2 cellular contexts compared by ENCODE assay signal in the genomic region with DNA sequence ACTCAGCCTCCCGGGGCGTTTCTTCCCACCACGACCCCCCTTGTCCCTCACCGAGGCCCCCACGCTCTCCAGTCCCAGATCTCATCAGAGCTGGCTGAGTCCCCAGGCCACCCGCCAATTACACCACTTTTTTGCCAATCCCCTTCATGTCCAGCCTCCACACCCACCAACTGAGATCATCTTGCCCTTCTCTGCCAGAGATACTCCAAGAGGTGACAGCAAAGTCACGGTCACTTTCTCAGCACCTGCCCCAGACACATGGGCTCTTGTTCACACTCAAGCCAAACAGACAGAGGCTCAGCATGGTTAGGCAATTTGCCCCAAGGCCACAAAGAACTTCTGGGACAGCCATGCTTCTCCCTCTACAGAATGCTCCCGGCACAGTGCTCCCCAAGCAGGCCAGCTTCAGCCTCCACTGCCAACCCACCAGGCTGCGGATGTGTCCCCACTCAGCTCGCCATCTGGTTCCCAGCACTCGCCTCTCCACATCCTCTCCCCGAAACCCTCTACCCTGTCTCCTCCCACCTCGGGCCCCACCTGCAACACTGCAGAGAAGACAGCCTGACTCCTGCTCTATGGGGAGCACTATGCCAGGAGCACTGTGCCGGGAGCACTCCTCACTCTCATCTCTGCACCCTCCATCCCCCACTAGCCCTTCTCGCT.
TF ChIP-seq lines count a peak whose summit lies in the region.

No MANE protein-coding gene starts in this region.

TF ChIP-seq in SK-N-SH, 30 proteins besides CTCF, POLR2A, EP300 and RAD21 (continued from another document):
- TF ChIP-seq, protein P1, sequence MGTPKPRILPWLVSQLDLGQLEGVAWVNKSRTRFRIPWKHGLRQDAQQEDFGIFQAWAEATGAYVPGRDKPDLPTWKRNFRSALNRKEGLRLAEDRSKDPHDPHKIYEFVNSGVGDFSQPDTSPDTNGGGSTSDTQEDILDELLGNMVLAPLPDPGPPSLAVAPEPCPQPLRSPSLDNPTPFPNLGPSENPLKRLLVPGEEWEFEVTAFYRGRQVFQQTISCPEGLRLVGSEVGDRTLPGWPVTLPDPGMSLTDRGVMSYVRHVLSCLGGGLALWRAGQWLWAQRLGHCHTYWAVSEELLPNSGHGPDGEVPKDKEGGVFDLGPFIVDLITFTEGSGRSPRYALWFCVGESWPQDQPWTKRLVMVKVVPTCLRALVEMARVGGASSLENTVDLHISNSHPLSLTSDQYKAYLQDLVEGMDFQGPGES (IDR thresholded peaks at IDR 0.05; ENCODE audit: low read depth, low read length): no peak
- TF ChIP-seq, protein P2, sequence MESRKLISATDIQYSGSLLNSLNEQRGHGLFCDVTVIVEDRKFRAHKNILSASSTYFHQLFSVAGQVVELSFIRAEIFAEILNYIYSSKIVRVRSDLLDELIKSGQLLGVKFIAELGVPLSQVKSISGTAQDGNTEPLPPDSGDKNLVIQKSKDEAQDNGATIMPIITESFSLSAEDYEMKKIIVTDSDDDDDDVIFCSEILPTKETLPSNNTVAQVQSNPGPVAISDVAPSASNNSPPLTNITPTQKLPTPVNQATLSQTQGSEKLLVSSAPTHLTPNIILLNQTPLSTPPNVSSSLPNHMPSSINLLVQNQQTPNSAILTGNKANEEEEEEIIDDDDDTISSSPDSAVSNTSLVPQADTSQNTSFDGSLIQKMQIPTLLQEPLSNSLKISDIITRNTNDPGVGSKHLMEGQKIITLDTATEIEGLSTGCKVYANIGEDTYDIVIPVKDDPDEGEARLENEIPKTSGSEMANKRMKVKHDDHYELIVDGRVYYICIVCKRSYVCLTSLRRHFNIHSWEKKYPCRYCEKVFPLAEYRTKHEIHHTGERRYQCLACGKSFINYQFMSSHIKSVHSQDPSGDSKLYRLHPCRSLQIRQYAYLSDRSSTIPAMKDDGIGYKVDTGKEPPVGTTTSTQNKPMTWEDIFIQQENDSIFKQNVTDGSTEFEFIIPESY (IDR thresholded peaks at IDR 0.05; ENCODE audit: borderline replicate concordance, low read depth): no peak
- no peak for TF ChIP-seq RCOR1 (IDR thresholded peaks at IDR 0.05; ENCODE audit: low read length)

TF ChIP-seq in SK-N-SH treated with all-trans-retinoic acid at 6 μM for 48 hours, 23 proteins besides CTCF, POLR2A, EP300 and RAD21 (continued from another document):
- TF ChIP-seq, protein P3, sequence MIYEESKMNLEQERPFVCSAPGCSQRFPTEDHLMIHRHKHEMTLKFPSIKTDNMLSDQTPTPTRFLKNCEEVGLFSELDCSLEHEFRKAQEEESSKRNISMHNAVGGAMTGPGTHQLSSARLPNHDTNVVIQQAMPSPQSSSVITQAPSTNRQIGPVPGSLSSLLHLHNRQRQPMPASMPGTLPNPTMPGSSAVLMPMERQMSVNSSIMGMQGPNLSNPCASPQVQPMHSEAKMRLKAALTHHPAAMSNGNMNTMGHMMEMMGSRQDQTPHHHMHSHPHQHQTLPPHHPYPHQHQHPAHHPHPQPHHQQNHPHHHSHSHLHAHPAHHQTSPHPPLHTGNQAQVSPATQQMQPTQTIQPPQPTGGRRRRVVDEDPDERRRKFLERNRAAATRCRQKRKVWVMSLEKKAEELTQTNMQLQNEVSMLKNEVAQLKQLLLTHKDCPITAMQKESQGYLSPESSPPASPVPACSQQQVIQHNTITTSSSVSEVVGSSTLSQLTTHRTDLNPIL (CRISPR knock-in tag; IDR thresholded peaks at IDR 0.05; ENCODE audit: low read depth): no peak
- no peak for TF ChIP-seq SNAI2 (CRISPR knock-in tag; IDR thresholded peaks at IDR 0.05)
- TF ChIP-seq OSR1 (CRISPR knock-in tag; IDR thresholded peaks at IDR 0.05): no peak
- TF ChIP-seq, protein P4, sequence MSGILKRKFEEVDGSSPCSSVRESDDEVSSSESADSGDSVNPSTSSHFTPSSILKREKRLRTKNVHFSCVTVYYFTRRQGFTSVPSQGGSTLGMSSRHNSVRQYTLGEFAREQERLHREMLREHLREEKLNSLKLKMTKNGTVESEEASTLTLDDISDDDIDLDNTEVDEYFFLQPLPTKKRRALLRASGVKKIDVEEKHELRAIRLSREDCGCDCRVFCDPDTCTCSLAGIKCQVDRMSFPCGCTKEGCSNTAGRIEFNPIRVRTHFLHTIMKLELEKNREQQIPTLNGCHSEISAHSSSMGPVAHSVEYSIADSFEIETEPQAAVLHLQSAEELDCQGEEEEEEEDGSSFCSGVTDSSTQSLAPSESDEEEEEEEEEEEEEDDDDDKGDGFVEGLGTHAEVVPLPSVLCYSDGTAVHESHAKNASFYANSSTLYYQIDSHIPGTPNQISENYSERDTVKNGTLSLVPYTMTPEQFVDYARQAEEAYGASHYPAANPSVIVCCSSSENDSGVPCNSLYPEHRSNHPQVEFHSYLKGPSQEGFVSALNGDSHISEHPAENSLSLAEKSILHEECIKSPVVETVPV (CRISPR knock-in tag; IDR thresholded peaks at IDR 0.05): no peak
- TF ChIP-seq ISL1 (CRISPR knock-in tag; IDR thresholded peaks at IDR 0.05): no peak
- TF ChIP-seq TCF4 (CRISPR knock-in tag; IDR thresholded peaks at IDR 0.05; ENCODE audit: borderline replicate concordance): no peak
- TF ChIP-seq, protein P5, sequence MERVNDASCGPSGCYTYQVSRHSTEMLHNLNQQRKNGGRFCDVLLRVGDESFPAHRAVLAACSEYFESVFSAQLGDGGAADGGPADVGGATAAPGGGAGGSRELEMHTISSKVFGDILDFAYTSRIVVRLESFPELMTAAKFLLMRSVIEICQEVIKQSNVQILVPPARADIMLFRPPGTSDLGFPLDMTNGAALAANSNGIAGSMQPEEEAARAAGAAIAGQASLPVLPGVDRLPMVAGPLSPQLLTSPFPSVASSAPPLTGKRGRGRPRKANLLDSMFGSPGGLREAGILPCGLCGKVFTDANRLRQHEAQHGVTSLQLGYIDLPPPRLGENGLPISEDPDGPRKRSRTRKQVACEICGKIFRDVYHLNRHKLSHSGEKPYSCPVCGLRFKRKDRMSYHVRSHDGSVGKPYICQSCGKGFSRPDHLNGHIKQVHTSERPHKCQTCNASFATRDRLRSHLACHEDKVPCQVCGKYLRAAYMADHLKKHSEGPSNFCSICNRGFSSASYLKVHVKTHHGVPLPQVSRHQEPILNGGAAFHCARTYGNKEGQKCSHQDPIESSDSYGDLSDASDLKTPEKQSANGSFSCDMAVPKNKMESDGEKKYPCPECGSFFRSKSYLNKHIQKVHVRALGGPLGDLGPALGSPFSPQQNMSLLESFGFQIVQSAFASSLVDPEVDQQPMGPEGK (CRISPR knock-in tag; IDR thresholded peaks at IDR 0.05; ENCODE audit: borderline replicate concordance): no peak
- TF ChIP-seq, protein P6, sequence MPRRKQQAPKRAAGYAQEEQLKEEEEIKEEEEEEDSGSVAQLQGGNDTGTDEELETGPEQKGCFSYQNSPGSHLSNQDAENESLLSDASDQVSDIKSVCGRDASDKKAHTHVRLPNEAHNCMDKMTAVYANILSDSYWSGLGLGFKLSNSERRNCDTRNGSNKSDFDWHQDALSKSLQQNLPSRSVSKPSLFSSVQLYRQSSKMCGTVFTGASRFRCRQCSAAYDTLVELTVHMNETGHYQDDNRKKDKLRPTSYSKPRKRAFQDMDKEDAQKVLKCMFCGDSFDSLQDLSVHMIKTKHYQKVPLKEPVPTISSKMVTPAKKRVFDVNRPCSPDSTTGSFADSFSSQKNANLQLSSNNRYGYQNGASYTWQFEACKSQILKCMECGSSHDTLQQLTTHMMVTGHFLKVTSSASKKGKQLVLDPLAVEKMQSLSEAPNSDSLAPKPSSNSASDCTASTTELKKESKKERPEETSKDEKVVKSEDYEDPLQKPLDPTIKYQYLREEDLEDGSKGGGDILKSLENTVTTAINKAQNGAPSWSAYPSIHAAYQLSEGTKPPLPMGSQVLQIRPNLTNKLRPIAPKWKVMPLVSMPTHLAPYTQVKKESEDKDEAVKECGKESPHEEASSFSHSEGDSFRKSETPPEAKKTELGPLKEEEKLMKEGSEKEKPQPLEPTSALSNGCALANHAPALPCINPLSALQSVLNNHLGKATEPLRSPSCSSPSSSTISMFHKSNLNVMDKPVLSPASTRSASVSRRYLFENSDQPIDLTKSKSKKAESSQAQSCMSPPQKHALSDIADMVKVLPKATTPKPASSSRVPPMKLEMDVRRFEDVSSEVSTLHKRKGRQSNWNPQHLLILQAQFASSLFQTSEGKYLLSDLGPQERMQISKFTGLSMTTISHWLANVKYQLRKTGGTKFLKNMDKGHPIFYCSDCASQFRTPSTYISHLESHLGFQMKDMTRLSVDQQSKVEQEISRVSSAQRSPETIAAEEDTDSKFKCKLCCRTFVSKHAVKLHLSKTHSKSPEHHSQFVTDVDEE (CRISPR knock-in tag; IDR thresholded peaks at IDR 0.05): no peak
- TF ChIP-seq ZNF8 (CRISPR knock-in tag; IDR thresholded peaks at IDR 0.05): no peak
- TF ChIP-seq BACH2 (CRISPR knock-in tag; IDR thresholded peaks at IDR 0.05; ENCODE audit: borderline replicate concordance): no peak
- TF ChIP-seq PPARA (CRISPR knock-in tag; IDR thresholded peaks at IDR 0.05; ENCODE audit: borderline replicate concordance): no peak
